ENCODE assay signal across 8 cellular contexts in the genomic region with DNA sequence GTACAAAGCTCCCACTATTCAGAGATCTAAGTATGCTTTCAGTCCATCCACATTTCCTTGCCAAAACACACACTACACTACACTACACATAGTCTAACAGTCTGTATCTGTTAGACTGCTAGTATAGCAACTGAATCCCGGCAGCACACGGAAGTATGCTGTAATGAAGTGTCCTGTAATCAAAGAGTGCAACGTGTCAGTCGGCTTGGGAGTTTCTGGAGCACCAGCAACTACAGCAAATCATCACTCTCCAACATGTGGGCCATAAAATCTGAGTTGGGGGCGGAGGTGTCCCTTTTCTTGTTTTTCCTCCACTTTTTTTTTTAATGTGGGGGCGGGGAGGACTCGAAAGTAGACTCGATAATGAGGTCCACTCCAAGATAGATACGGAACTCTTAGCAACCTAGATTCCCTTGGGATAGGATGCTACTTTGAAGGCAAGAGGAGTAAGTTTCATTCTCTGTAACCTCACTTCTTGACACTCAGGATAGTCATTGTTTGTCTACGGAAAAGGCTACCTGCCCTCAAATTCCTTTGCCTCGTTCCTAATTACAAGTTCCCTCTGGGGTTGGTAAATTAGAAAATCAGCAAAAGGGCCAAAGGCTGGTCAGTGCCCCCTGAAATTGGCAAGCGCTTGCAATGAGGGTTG.
A peak's percentile ranks its signal among the peaks of the same experiment; 100 is the strongest.
DNase-seq lines count a peak whose midpoint lies in the region; ATAC-seq lines count a peak whose summit lies in the region.

No MANE protein-coding gene starts in this region.

- 0 out of 2 replicates have a peak overlapping the region, but pooled peaks have one; percentile 19 for H3K9ac ChIP-seq in HUES48 (ENCODE audit: low read depth, low read length)

- H3K4me1 ChIP-seq in HUES48 (ENCODE audit: control insufficient read depth, insufficient read depth, low read length): peaks cover 10% of the 10 kb centered on the region

- H3K27ac ChIP-seq in HUES48 (ENCODE audit: low read depth, low read length) (peak overlapping the region; percentile 52), substantia nigra (ENCODE audit: low read depth, low read length, poor library complexity, severe bottlenecking) (peak overlapping the region; percentile 74)

- DNase-seq in NCI-H1417 (lab: John Stamatoyannopoulos, UW) (peak in 2 of 3 experiments; percentile 58 to 63), NCI-H1417 treated with DMSO at 0.1 percent for 48 hours (lab: John Stamatoyannopoulos, UW) (no peak), SIG-M5 treated with dmso at 0.1 percent for 504 hours (lab: John Stamatoyannopoulos, UW; ENCODE audit: unreplicated experiment) (peak; percentile 70), cerebellar cortex (ENCODE audit: low spot score) (peak; percentile 59), kidney tubule cell (ENCODE audit: low spot score) (peak; percentile 66), substantia nigra (lab: John Stamatoyannopoulos, UW) (peak in 13 of 49 donors; percentile 1 to 49 (median 4))

- no peaks in the 10 kb centered on the region for H3K9me3 ChIP-seq in HUES48 (ENCODE audit: control insufficient read depth, insufficient read depth, low read length)

- no peaks in the 10 kb centered on the region for H3K36me3 ChIP-seq in HUES48 (ENCODE audit: control insufficient read depth, insufficient read depth, low read length)

- H3K4me3 ChIP-seq in HUES48 (ENCODE audit: low read depth, low read length): peak overlapping the region; percentile 90

- H3K27me3 ChIP-seq in HUES48 (ENCODE audit: control insufficient read depth, insufficient read depth, low read length): peaks cover 47% of the 10 kb centered on the region

- peak; percentile 47 for ATAC-seq in GM21576 (IDR thresholded peaks at IDR 0.05; ENCODE audit: unreplicated experiment)
